9 cellular contexts compared by ENCODE assay signal in the genomic region with DNA sequence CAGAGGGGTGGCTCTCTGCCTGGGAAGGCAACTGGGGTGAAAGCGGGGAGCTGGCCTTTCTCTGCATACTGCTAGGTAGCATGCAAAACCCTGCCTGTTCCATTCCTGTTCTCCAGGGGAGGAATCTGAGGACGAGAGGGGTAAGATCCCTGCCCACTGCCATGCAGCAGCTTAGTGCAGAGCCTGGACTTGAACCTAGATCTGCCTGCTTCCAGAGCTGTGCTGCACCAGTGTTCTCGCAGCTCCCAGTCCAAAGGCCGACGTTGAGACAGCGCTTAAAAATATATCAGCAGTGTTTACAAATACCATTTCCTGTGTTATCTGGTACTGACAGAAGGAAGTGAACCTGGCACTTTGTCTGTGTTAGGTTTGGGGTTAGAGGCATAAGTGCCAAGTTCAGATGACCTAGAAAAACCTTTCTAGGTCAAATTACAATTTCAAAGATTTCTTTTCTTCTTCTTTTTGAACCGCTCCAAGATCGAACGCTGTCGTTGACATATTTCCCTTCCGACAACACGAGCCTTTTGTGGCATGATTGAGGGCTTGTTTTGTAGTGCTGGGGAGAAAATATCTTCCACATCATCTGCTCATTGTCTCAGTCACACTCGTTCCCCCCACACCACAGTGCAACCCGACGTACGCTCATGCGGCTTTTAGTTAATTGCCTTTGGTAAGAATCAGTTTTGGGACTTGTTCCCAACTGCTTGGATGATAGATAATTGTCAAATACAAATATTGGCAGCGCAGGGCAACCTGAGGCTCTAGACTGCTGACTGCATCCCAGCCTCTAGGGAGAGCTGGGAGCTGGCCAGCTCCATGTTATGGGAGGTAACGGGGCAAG. TPM values are rescaled to one million over a fixed set of nuclear protein-coding genes. Genes with fewer than 3 reads are reported as not detected.
DNase-seq lines count a peak whose midpoint lies in the region; ATAC-seq and TF ChIP-seq lines count a peak whose summit lies in the region.
"Had no signal": no experiment of that assay in that cellular context is flagged by ENCODE, and none has a peak within 500 bp of the region (broad histone marks: within the 10 kb centered on the region; RNA-seq: fewer than 3 reads in every experiment).

No MANE protein-coding gene starts in this region.

- no peaks in the 10 kb centered on the region for H3K36me3 ChIP-seq in PC-3 (ENCODE audit: low read depth, low read length)
- no peaks in the 10 kb centered on the region for H3K36me3 ChIP-seq in upper lobe of right lung

- H3K9ac ChIP-seq in PC-3 (ENCODE audit: low read length), result no peak overlapping the region

- no peaks in the 10 kb centered on the region for H4K20me1 ChIP-seq in PC-3 (ENCODE audit: low read length)

- TF ChIP-seq CTCF in PC-3 (conservative IDR thresholded peaks at IDR 0.05; ENCODE audit: low read depth, low read length) (no peak), fibroblast of mammary gland (conservative IDR thresholded peaks at IDR 0.05; ENCODE audit: control insufficient read depth, insufficient read depth, low read depth, low read length) (no peak), upper lobe of right lung (IDR thresholded peaks at IDR 0.05) (no peak)

- H3K27me3 ChIP-seq in PC-3 (ENCODE audit: low read length), result no peaks in the 10 kb centered on the region
- no peaks in the 10 kb centered on the region for H3K27me3 ChIP-seq in upper lobe of right lung

- POLR2A ChIA-PET in PC-3 (lab: Charles Lee; ENCODE audit: unreplicated experiment), result no interaction called here

- no TSS peak for BruUV-seq in PC-3 (replicated peaks; lab: Mats Ljungman, UMichigan)

- CTCF ChIA-PET in PC-3 (lab: Charles Lee), result no interaction called here

- no peak for ATAC-seq in stimulated activated naive CD8-positive, alpha-beta T cell treated with anti-CD3 and anti-CD28 coated beads, Interleukin-15, Interleukin-2, amounts not matched to agents 100 U/mL and 50 U/mL, for 24 hours
- no peak for ATAC-seq in PC-3
- ATAC-seq in upper lobe of right lung, result peak; percentile 55

- H3K4me3 ChIP-seq in PC-3 (ENCODE audit: low read length) (no peak overlapping the region), fibroblast of mammary gland (ENCODE audit: control insufficient read depth, low read depth, low read length) (no peak overlapping the region), upper lobe of right lung (no peak overlapping the region)

- intact Hi-C loops in PC-3 (cut with micrococcal nuclease), result no loop called here
- intact Hi-C loops in upper lobe of right lung (cut with DNase I), result no loop called here

- peaks cover 17% of the 10 kb centered on the region for H3K36me3 Mint-ChIP-seq in stimulated activated naive CD8-positive, alpha-beta T cell treated with anti-CD3 and anti-CD28 coated beads, Interleukin-15, Interleukin-2, amounts not matched to agents 100 ng/mL and 50 ng/mL, for 24 hours (ENCODE audit: low read depth)

- H3K4me1 ChIP-seq in PC-3 (ENCODE audit: insufficient read depth, low read length) (peaks cover 26% of the 10 kb centered on the region), upper lobe of right lung (peaks cover 60% of the 10 kb centered on the region)

- peak overlapping the region; percentile 68 for H3K4me3 Mint-ChIP-seq in stimulated activated naive CD8-positive, alpha-beta T cell treated with anti-CD3 and anti-CD28 coated beads, Interleukin-15, Interleukin-2, amounts not matched to agents 100 ng/mL and 50 ng/mL, for 24 hours

- H3F3A ChIP-seq in PC-3 (ENCODE audit: low read length, unreplicated experiment), result peaks cover 5% of the 10 kb centered on the region

- H3K9me3 ChIP-seq in PC-3 (ENCODE audit: low read length), result no peaks in the 10 kb centered on the region
- H3K9me3 ChIP-seq in upper lobe of right lung, result no peaks in the 10 kb centered on the region

- no peak overlapping the region for H3K4me2 ChIP-seq in PC-3 (ENCODE audit: low read length)

- peaks cover 17% of the 10 kb centered on the region for H3K9me3 Mint-ChIP-seq in stimulated activated naive CD8-positive, alpha-beta T cell treated with anti-CD3 and anti-CD28 coated beads, Interleukin-15, Interleukin-2, amounts not matched to agents 100 ng/mL and 50 ng/mL, for 24 hours

- peaks cover 34% of the 10 kb centered on the region for H3K27me3 Mint-ChIP-seq in stimulated activated naive CD8-positive, alpha-beta T cell treated with anti-CD3 and anti-CD28 coated beads, Interleukin-15, Interleukin-2, amounts not matched to agents 100 ng/mL and 50 ng/mL, for 24 hours

- no peaks in the 10 kb centered on the region for H3K9me2 ChIP-seq in PC-3 (replicated peaks; ENCODE audit: low read length)

- no peaks in the 10 kb centered on the region for H3K79me2 ChIP-seq in PC-3 (ENCODE audit: low read length)

- DNase-seq in stimulated activated naive CD8-positive, alpha-beta T cell treated with anti-CD3 and anti-CD28 coated beads, Interleukin-15, Interleukin-2, amounts not matched to agents 100 U/mL and 50 U/mL, for 24 hours, result no peak
- DNase-seq in PC-3 (peak; percentile 19), fibroblast of mammary gland (ENCODE audit: low read depth) (peak; percentile 64), upper lobe of right lung (no peak), HuH-7.5 (ENCODE audit: low spot score) (no peak), D341Med (ENCODE audit: low spot score) (no peak), DMS53 treated with DMSO at 0.1 percent for 48 hours (lab: John Stamatoyannopoulos, UW; ENCODE audit: unreplicated experiment) (no peak)
- DNase-seq: glutamatergic neuron had no signal

- H3K27ac ChIP-seq in PC-3 (ENCODE audit: low read length) (no peak overlapping the region), upper lobe of right lung (no peak overlapping the region)

- H3K4me1 Mint-ChIP-seq in stimulated activated naive CD8-positive, alpha-beta T cell treated with anti-CD3 and anti-CD28 coated beads, Interleukin-15, Interleukin-2, amounts not matched to agents 100 ng/mL and 50 ng/mL, for 24 hours (ENCODE audit: low read depth), result peaks cover 72% of the 10 kb centered on the region

- H3K27ac Mint-ChIP-seq in stimulated activated naive CD8-positive, alpha-beta T cell treated with anti-CD3 and anti-CD28 coated beads, Interleukin-15, Interleukin-2, amounts not matched to agents 100 ng/mL and 50 ng/mL, for 24 hours, result no peak overlapping the region

- no peak overlapping the region for H2AFZ ChIP-seq in PC-3 (ENCODE audit: low read length)

RNA-seq across cellular contexts. Expression of gene TOX2, which starts 44.6 kb away (rescaled TPM):
- total RNA-seq in PC-3 (2014; rRNA removed) (0.98 and 1.8 TPM in 2 replicates), upper lobe of right lung (24.3 TPM)

Comparison
In these comparisons a context has a peak if more than half of its experiments do, and no peak if none do; other contexts are left out.
1. DNase-seq: peak in PC-3 (single experiment) and fibroblast of mammary gland (single experiment); none in stimulated activated naive CD8-positive, alpha-beta T cell treated with anti-CD3 and anti-CD28 coated beads, Interleukin-15, Interleukin-2, amounts not matched to agents 100 U/mL and 50 U/mL, for 24 hours (single experiment), upper lobe of right lung (single experiment), HuH-7.5 (single experiment), D341Med (single experiment) and DMS53 treated with DMSO at 0.1 percent for 48 hours (single experiment).